In genomic region chr14:95156765-95157194, GRCh38 we compare ENCODE assay signal across 8 cellular contexts. TPM values are rescaled to one million over a fixed set of nuclear protein-coding genes. Genes with fewer than 3 reads are reported as not detected.
DNase-seq lines count a peak whose midpoint lies in the region; ATAC-seq and TF ChIP-seq lines count a peak whose summit lies in the region.

No MANE protein-coding gene starts in this region.

- TF ChIP-seq CTCF in CD4-positive, alpha-beta T cell (IDR thresholded peaks at IDR 0.05) = no peak
- no peak for TF ChIP-seq CTCF in HL-60 (IDR thresholded peaks at IDR 0.05; ENCODE audit: insufficient read depth, low read length)
- TF ChIP-seq CTCF in mesothelial cell of epicardium (IDR thresholded peaks at IDR 0.05; ENCODE audit: unreplicated experiment) = no peak

- H3K27ac ChIP-seq in CD4-positive, alpha-beta T cell (ENCODE audit: low read depth, low read length) = peak overlapping the region; percentile 87
- peak overlapping the region; percentile 70 for H3K27ac ChIP-seq in HL-60 (replicated peaks)

- H3K27me3 Mint-ChIP-seq in CD4-positive, alpha-beta T cell = no peaks in the 10 kb centered on the region
- H3K27me3 Mint-ChIP-seq in mesothelial cell of epicardium (ENCODE audit: low read depth) = no peaks in the 10 kb centered on the region
- no peaks in the 10 kb centered on the region for H3K27me3 Mint-ChIP-seq in stimulated activated naive B cell treated with anti-CD40 and anti-IgM and Interleukin-4, amounts not matched to agents 10 μg/mL and 1 μg/mL and 100 μg/mL, for 72 hours

- CTCF ChIA-PET in CD4-positive, alpha-beta T cell (lab: Charles Lee) = no interaction called here

- H3K9me3 Mint-ChIP-seq in CD4-positive, alpha-beta T cell = no peaks in the 10 kb centered on the region
- H3K9me3 Mint-ChIP-seq in mesothelial cell of epicardium = no peaks in the 10 kb centered on the region
- H3K9me3 Mint-ChIP-seq in stimulated activated naive B cell treated with anti-CD40 and anti-IgM and Interleukin-4, amounts not matched to agents 10 μg/mL and 1 μg/mL and 100 μg/mL, for 72 hours = no peaks in the 10 kb centered on the region

- no peaks in the 10 kb centered on the region for H3K9me3 ChIP-seq in CD4-positive, alpha-beta T cell (ENCODE audit: control insufficient read depth, low read length)

- H3K4me1 Mint-ChIP-seq in CD4-positive, alpha-beta T cell (ENCODE audit: low read depth) = peaks cover 57% of the 10 kb centered on the region
- H3K4me1 Mint-ChIP-seq in mesothelial cell of epicardium = peaks cover 59% of the 10 kb centered on the region
- H3K4me1 Mint-ChIP-seq in stimulated activated naive B cell treated with anti-CD40 and anti-IgM and Interleukin-4, amounts not matched to agents 10 μg/mL and 1 μg/mL and 100 μg/mL, for 72 hours = peaks cover 27 to 46% of the 10 kb centered on the region in 2 donors

- H3K4me3 ChIP-seq in HL-60 (replicated peaks; ENCODE audit: insufficient read depth, low read length) = peak overlapping the region; percentile 88

- peak overlapping the region; percentile 80 for H3K27ac Mint-ChIP-seq in CD4-positive, alpha-beta T cell
- peak overlapping the region; percentile 94 for H3K27ac Mint-ChIP-seq in mesothelial cell of epicardium
- peak overlapping the region; percentile 77 for H3K27ac Mint-ChIP-seq in stimulated activated naive B cell treated with anti-CD40 and anti-IgM and Interleukin-4, amounts not matched to agents 10 μg/mL and 1 μg/mL and 100 μg/mL, for 72 hours

- H3K27me3 ChIP-seq in CD4-positive, alpha-beta T cell (ENCODE audit: control insufficient read depth, insufficient read depth, low read length) = no peaks in the 10 kb centered on the region
- no peaks in the 10 kb centered on the region for H3K27me3 ChIP-seq in HL-60 (ENCODE audit: insufficient read depth, poor library complexity, severe bottlenecking)

- POLR2A ChIA-PET in CD4-positive, alpha-beta T cell (lab: Charles Lee) = interaction anchor here (1.0 to 1.6 kb wide), 3 partner anchors 13 to 377 kb away, joined by 3 to 5 read pairs (median 4); partner anchors contain the start of gene GLRX5

- intact Hi-C loops in CD4-positive, alpha-beta T cell (cut with DNase I, micrococcal nuclease) = loop anchor here in 1 of 2 experiments (5.0 to 10.0 kb wide), 3 partner anchors 361 to 1638 kb away; partner anchors contain the start of genes SYNE3 and VRK1

- peaks cover 7% of the 10 kb centered on the region for H3K36me3 Mint-ChIP-seq in CD4-positive, alpha-beta T cell (ENCODE audit: low read depth)
- no peaks in the 10 kb centered on the region for H3K36me3 Mint-ChIP-seq in mesothelial cell of epicardium
- H3K36me3 Mint-ChIP-seq in stimulated activated naive B cell treated with anti-CD40 and anti-IgM and Interleukin-4, amounts not matched to agents 10 μg/mL and 1 μg/mL and 100 μg/mL, for 72 hours = peaks cover 3 to 19% of the 10 kb centered on the region in 2 donors

- peak; percentile 19 for ATAC-seq in CD4-positive, alpha-beta T cell (ENCODE audit: poor library complexity)
- ATAC-seq in GM21367 (IDR thresholded peaks at IDR 0.05; ENCODE audit: unreplicated experiment) = peak; percentile 31
- ATAC-seq in stimulated activated naive B cell treated with anti-CD40 and anti-IgM and Interleukin-4, amounts not matched to agents 10 μg/mL and 1 μg/mL and 100 μg/mL, for 72 hours (replicated peaks) = peak; percentile 37 to 45

- DNase-seq in CD4-positive, alpha-beta T cell = peak in 8 of 10 experiments; percentile 5 to 45 (median 23)
- DNase-seq in HL-60 (ENCODE audit: low read depth in 1 of 2, low spot score in 1 of 2) (peak in 1 of 2 experiments; percentile 19), mesothelial cell of epicardium (ENCODE audit: low spot score in 2 of 2, unreplicated experiment in 2 of 2) (peak; percentile 21 to 59), COLO829 (ENCODE audit: low spot score) (no peak)
- DNase-seq in activated CD4-positive, alpha-beta T cell treated with anti-CD3 and anti-CD28 coated beads for 48 hours = peak; percentile 52
- peak; percentile 15 for DNase-seq in effector CD4-positive, alpha-beta T cell
- peak; percentile 37 for DNase-seq in stimulated activated naive B cell treated with anti-CD40 and anti-IgM and Interleukin-4, amounts not matched to agents 10 μg/mL and 1 μg/mL and 100 μg/mL, for 72 hours

- H3K4me3 Mint-ChIP-seq in CD4-positive, alpha-beta T cell = peak overlapping the region; percentile 88
- H3K4me3 Mint-ChIP-seq in mesothelial cell of epicardium = peak overlapping the region; percentile 83
- peak overlapping the region; percentile 86 to 89 for H3K4me3 Mint-ChIP-seq in stimulated activated naive B cell treated with anti-CD40 and anti-IgM and Interleukin-4, amounts not matched to agents 10 μg/mL and 1 μg/mL and 100 μg/mL, for 72 hours

RNA-seq across cellular contexts. Expression of gene DICER1, which starts 0.5 kb away (rescaled TPM):
- total RNA-seq in CD4-positive, alpha-beta T cell = 10 to 100 TPM; 53.7 to 66.0 TPM
- total RNA-seq in mesothelial cell of epicardium = 148 to 155 TPM (median 155 TPM) in 3 replicates
